ENCODE assay signal across 1 cellular context in genomic region chr5:150152636-150153462, GRCh38.
TF ChIP-seq lines count a peak whose summit lies in the region.

No MANE protein-coding gene starts in this region.

TF ChIP-seq in SK-N-SH, 30 proteins besides CTCF, POLR2A, EP300 and RAD21 (continued from another document):
- TF ChIP-seq IRF3 (IDR thresholded peaks at IDR 0.05; ENCODE audit: low read depth, low read length) (no peak), MAX (IDR thresholded peaks at IDR 0.05; ENCODE audit: low read depth) (peak; percentile 69; the same call in 1 of the 2 replicates), POLR2AphosphoS5 (IDR thresholded peaks at IDR 0.05; ENCODE audit: low read depth, low read length) (peak; percentile 52), RXRA (IDR thresholded peaks at IDR 0.05; ENCODE audit: borderline replicate concordance, low read depth) (no peak), EZH2phosphoT487 (IDR thresholded peaks at IDR 0.05; ENCODE audit: borderline replicate concordance, low read depth) (no peak)
